In genomic region chr7:194257-194995, GRCh38 we compare ENCODE assay signal across 9 cellular contexts. TPM values are rescaled to one million over a fixed set of nuclear protein-coding genes. Genes with fewer than 3 reads are reported as not detected.
DNase-seq lines count a peak whose midpoint lies in the region; ATAC-seq, FAIRE-seq and TF ChIP-seq lines count a peak whose summit lies in the region.
"Had no signal": no experiment of that assay in that cellular context is flagged by ENCODE, and none has a peak within 500 bp of the region (broad histone marks: within the 10 kb centered on the region; RNA-seq: fewer than 3 reads in every experiment).

No MANE protein-coding gene starts in this region.

- CTCF ChIA-PET in A549 (lab: Yijun Ruan, JAX) = no interaction called here
- CTCF ChIA-PET in OCI-LY7 (lab: Charles Lee; ENCODE audit: unreplicated experiment) = no interaction called here

- DNase-seq in A549 (ENCODE audit: low read depth in 1 of 2, low spot score in 1 of 2) (no peak), HK-2 (ENCODE audit: unreplicated experiment) (peak; percentile 44), COR-L47 (lab: John Stamatoyannopoulos, UW) (no peak), OCI-LY7 (ENCODE audit: low spot score) (no peak), SIG-M5 (lab: John Stamatoyannopoulos, UW) (no peak), T-helper 9 cell (no peak)
- DNase-seq: activated CD4-positive, alpha-beta T cell treated with anti-CD3 and anti-CD28 coated beads for 1 hour had no signal

- WGBS in A549 (ENCODE audit: missing lambda C conversion rate) = 66% methylated on average over 25 of the region's 27 CpGs
- WGBS in ectodermal cell, 2 experiments = 23 to 28% methylated on average over 27 of the region's 27 CpGs

- TF ChIP-seq CTCF in A549 (IDR thresholded peaks at IDR 0.05) (no peak), OCI-LY7 (conservative IDR thresholded peaks at IDR 0.05; ENCODE audit: low read length) (no peak)

- peak overlapping the region; percentile 97 for H3K4me3 ChIP-seq in A549
- peak overlapping the region; percentile 41 for H3K4me3 ChIP-seq in ectodermal cell (ENCODE audit: insufficient read depth, low read depth, low read length)
- H3K4me3 ChIP-seq in mucosa of rectum (ENCODE audit: low read length in 2 of 2) = peak overlapping the region; percentile 54 to 60
- no peak overlapping the region for H3K4me3 ChIP-seq in OCI-LY7 (ENCODE audit: low read depth, low read length, poor library complexity, severe bottlenecking)

- peaks cover 21% of the 10 kb centered on the region for H3K4me1 ChIP-seq in A549
- peaks cover 8% of the 10 kb centered on the region for H3K4me1 ChIP-seq in ectodermal cell (ENCODE audit: control insufficient read depth, insufficient read depth, low read length)
- peaks cover 11 to 15% of the 10 kb centered on the region in 2 donors for H3K4me1 ChIP-seq in mucosa of rectum (ENCODE audit: control insufficient read depth in 2 of 2, insufficient read depth in 2 of 2, low read length in 2 of 2)
- H3K4me1 ChIP-seq in OCI-LY7 (ENCODE audit: insufficient read depth, low read length, poor library complexity, severe bottlenecking) = no peaks in the 10 kb centered on the region

- no peak for TF ChIP-seq RAD21 in A549 (conservative IDR thresholded peaks at IDR 0.05 in 1 of 2, IDR thresholded peaks at IDR 0.05 in 1 of 2)

- H3K27ac ChIP-seq in A549 (peak overlapping the region in 1 of 2 experiments; percentile 97; a peak in 3 of 6 replicates), ectodermal cell (ENCODE audit: insufficient read depth, low read depth, low read length, poor library complexity, severe bottlenecking) (no peak overlapping the region), mucosa of rectum (ENCODE audit: low read depth in 2 of 2, low read length in 2 of 2) (peak overlapping the region in 1 of 2 donors; percentile 3), OCI-LY7 (ENCODE audit: low read depth, low read length, poor library complexity, severe bottlenecking) (no peak overlapping the region)

- H3K9me3 ChIP-seq in A549 = no peaks in the 10 kb centered on the region
- H3K9me3 ChIP-seq in ectodermal cell (ENCODE audit: control insufficient read depth, low read length) = no peaks in the 10 kb centered on the region
- no peaks in the 10 kb centered on the region for H3K9me3 ChIP-seq in mucosa of rectum (ENCODE audit: control insufficient read depth in 2 of 2, low read length in 2 of 2)
- H3K9me3 ChIP-seq in OCI-LY7 (ENCODE audit: low read length) = no peaks in the 10 kb centered on the region

- ATAC-seq in A549 = no peak

- no peaks in the 10 kb centered on the region; the same call in 1 of the 2 replicates for H4K20me1 ChIP-seq in OCI-LY7 (ENCODE audit: insufficient read depth, low read length)

- POLR2A ChIA-PET in A549 (lab: Yijun Ruan, JAX) (no interaction called here), OCI-LY7 (lab: Charles Lee) (no interaction called here)

- H2AFZ ChIP-seq in OCI-LY7 (ENCODE audit: low read length) = no peak overlapping the region

- peaks cover 4% of the 10 kb centered on the region for H3K36me3 ChIP-seq in ectodermal cell (ENCODE audit: control insufficient read depth, insufficient read depth, low read length)
- peaks cover 12 to 17% of the 10 kb centered on the region in 2 donors for H3K36me3 ChIP-seq in mucosa of rectum (ENCODE audit: control insufficient read depth in 2 of 2, insufficient read depth in 2 of 2, low read length in 2 of 2)
- H3K36me3 ChIP-seq in OCI-LY7 (ENCODE audit: insufficient read depth, low read length) = no peaks in the 10 kb centered on the region

- H3K27me3 ChIP-seq in ectodermal cell (ENCODE audit: control insufficient read depth, insufficient read depth, low read length, poor library complexity, severe bottlenecking) = peaks cover 56% of the 10 kb centered on the region
- no peaks in the 10 kb centered on the region for H3K27me3 ChIP-seq in mucosa of rectum (ENCODE audit: control insufficient read depth in 2 of 2, insufficient read depth in 2 of 2, low read length in 2 of 2)

- TF ChIP-seq EP300 in A549 (IDR thresholded peaks at IDR 0.05) = no peak

- H3K9me2 ChIP-seq in OCI-LY7 (ENCODE audit: insufficient read depth, low read length) = no peaks in the 10 kb centered on the region

- no peak for TF ChIP-seq POLR2A in A549 (IDR thresholded peaks at IDR 0.05; ENCODE audit: low read length)

- no peak for FAIRE-seq in A549 (lab: Jason Lieb, UNC)

- no peaks in the 10 kb centered on the region for H3K79me2 ChIP-seq in OCI-LY7 (ENCODE audit: insufficient read depth, low read depth, low read length)

- intact Hi-C loops in OCI-LY7 (cut with micrococcal nuclease; ENCODE audit: unreplicated experiment) = no loop called here

- no TSS peak for BruUV-seq in OCI-LY7 (replicated peaks; lab: Mats Ljungman, UMichigan)

- H3K4me2 ChIP-seq in A549 = peak overlapping the region; percentile 96
- H3K4me2 ChIP-seq in OCI-LY7 (ENCODE audit: low read length) = no peak overlapping the region

- H3K9ac ChIP-seq in mucosa of rectum (ENCODE audit: low read depth in 1 of 2, low read length in 2 of 2) = peak overlapping the region in 1 of 2 donors; percentile 47

TF ChIP-seq in A549, 52 proteins besides CTCF, POLR2A, EP300 and RAD21:
- TF ChIP-seq RNF2 (IDR thresholded peaks at IDR 0.05; ENCODE audit: borderline replicate concordance, low read depth) (no peak), EHF (CRISPR knock-in tag; IDR thresholded peaks at IDR 0.05) (no peak), PBX3 (IDR thresholded peaks at IDR 0.05) (no peak), E2F6 (IDR thresholded peaks at IDR 0.05; ENCODE audit: borderline replicate concordance, low read depth) (no peak), HOXA7 (CRISPR knock-in tag; IDR thresholded peaks at IDR 0.05) (no peak)

RNA-seq across cellular contexts. Expression of gene FAM20C, which starts 2.1 kb away (rescaled TPM):
- polyA plus RNA-seq in A549 (2011; rRNA removed) (5.6 and 7.6 TPM in 2 replicates), A549 (2017; fragmentation: RNase III; extraction: RNeasy Plus Mini Kit Qiagen cat#74134 plus additional on column Dnase treatment) (15.5 to 20.3 TPM (median 17.8 TPM) in 3 replicates)
- 15.2 and 19.4 TPM in 2 replicates for polyA plus RNA-seq in A549 (2012; cell fraction: cytosol; rRNA removed)
- 21.9 and 28.3 TPM in 2 replicates for polyA plus RNA-seq in A549 (2012; cell fraction: nucleus; rRNA removed)
- polyA minus RNA-seq in A549 (2011; rRNA and poly(A)+ RNA removed) = 7.1 and 8.6 TPM in 2 replicates
- polyA plus RNA-seq in ectodermal cell (2013, experiment 1 of 4) = 6.6 TPM
- polyA plus RNA-seq in ectodermal cell (2013, experiment 2 of 4) = 8.3 TPM
- polyA plus RNA-seq in ectodermal cell (2013, experiment 3 of 4) = 5.0 TPM
- polyA plus RNA-seq in ectodermal cell (2013, experiment 4 of 4) = 4.2 TPM
- total RNA-seq in OCI-LY7 (2014; rRNA removed; shearing (Covaris generic)) = not detected in 2 replicates
- total RNA-seq in OCI-LY7 (2022) = not detected in 2 replicates
